12 cellular contexts compared by ENCODE assay signal in the genomic region with DNA sequence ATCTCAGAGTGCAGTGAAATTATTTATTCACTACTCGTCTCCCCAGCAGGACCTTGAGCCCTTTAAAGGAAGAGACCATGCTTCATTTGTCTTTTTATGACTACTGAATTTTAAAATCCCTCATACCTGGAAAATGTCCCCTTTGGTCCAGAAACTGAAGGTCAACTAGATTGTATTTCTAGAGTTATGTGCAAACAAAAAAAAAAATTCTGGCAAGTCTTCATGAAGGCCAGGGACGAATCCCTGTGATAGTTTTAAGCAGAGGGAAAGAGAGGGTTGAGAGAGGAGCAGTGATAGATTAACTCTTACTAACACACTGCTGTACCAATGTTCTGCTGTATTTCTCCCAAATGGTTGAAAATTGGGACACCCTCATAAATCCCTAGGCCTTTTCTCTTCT.
DNase-seq lines count a peak whose midpoint lies in the region; ATAC-seq and TF ChIP-seq lines count a peak whose summit lies in the region.
"Had no signal": no experiment of that assay in that cellular context is flagged by ENCODE, and none has a peak within 500 bp of the region (broad histone marks: within the 10 kb centered on the region; RNA-seq: fewer than 3 reads in every experiment).

No MANE protein-coding gene starts in this region.

- DNase-seq in SHP77 treated with DMSO at 0.1 percent for 48 hours (lab: John Stamatoyannopoulos, UW) (peak; percentile 62), SHP77 (lab: John Stamatoyannopoulos, UW) (no peak), body of pancreas (no peak), progenitor cell of endocrine pancreas (ENCODE audit: low spot score, unreplicated experiment) (no peak), ovary (no peak), HEK293T (ENCODE audit: extremely low spot score) (no peak)
- DNase-seq in activated CD4-positive, alpha-beta T cell treated with anti-CD3 and anti-CD28 coated beads, Interleukin-2, amount 50 U/mL, for 1 hour = no peak
- DNase-seq: C1 segment of cervical spinal cord; CD4-positive, alpha-beta memory T cell; HCEC 1CT had no signal

- intact Hi-C loops in body of pancreas (cut with DNase I) (no loop called here), ovary (cut with DNase I) (no loop called here)

- WGBS in body of pancreas, 2 donors = 13% methylated on average over 2 of the region's 2 CpGs
- 20% methylated on average over 2 of the region's 2 CpGs for WGBS in liver
- 15 to 22% (median 20%) methylated on average over 2 of the region's 2 CpGs for WGBS in ovary, 3 donors

- CTCF ChIA-PET in HEK293T (lab: Yijun Ruan, JAX) = no interaction called here

- TF ChIP-seq CTCF in body of pancreas (IDR thresholded peaks at IDR 0.05) = no peak
- TF ChIP-seq CTCF in liver (IDR thresholded peaks at IDR 0.05; ENCODE audit: low read depth, low read length, missing input control) = no peak
- TF ChIP-seq CTCF in progenitor cell of endocrine pancreas (IDR thresholded peaks at IDR 0.05; ENCODE audit: unreplicated experiment) = no peak
- no peak for TF ChIP-seq CTCF in ovary (IDR thresholded peaks at IDR 0.05)

- no peaks in the 10 kb centered on the region for H3K9me3 ChIP-seq in body of pancreas
- H3K9me3 ChIP-seq in liver (ENCODE audit: control insufficient read depth in 4 of 4, low read length in 3 of 4) = no peaks in the 10 kb centered on the region
- H3K9me3 ChIP-seq in ovary = no peaks in the 10 kb centered on the region

- H3K36me3 ChIP-seq in body of pancreas (replicated peaks in 1 of 2; ENCODE audit: insufficient read depth in 1 of 2, low read depth in 2 of 2) = no peaks in the 10 kb centered on the region
- H3K36me3 ChIP-seq in liver (ENCODE audit: control insufficient read depth in 4 of 4, insufficient read depth in 3 of 4, low read depth in 1 of 4, low read length in 3 of 4) = no peaks in the 10 kb centered on the region
- no peaks in the 10 kb centered on the region for H3K36me3 ChIP-seq in ovary

- TF ChIP-seq RAD21 in liver (IDR thresholded peaks at IDR 0.05) = peak; percentile 31 to 37

- H3K9ac ChIP-seq in liver (ENCODE audit: low read depth in 1 of 2, low read length in 2 of 2) = no peak overlapping the region

- no peak for TF ChIP-seq EP300 in ovary (IDR thresholded peaks at IDR 0.05)

- POLR2A ChIA-PET in HEK293T (lab: Yijun Ruan, JAX) = no interaction called here

- H3K4me3 Mint-ChIP-seq in progenitor cell of endocrine pancreas (ENCODE audit: low read depth) = no peak overlapping the region
- H3K4me3 Mint-ChIP-seq: B cell; CD4-positive, alpha-beta memory T cell had no signal

- no peaks in the 10 kb centered on the region for H3K27me3 ChIP-seq in body of pancreas
- no peaks in the 10 kb centered on the region for H3K27me3 ChIP-seq in liver (ENCODE audit: control insufficient read depth in 4 of 4, insufficient read depth in 4 of 4, low read length in 3 of 4)
- H3K27me3 ChIP-seq in ovary = no peaks in the 10 kb centered on the region

- H3K4me1 ChIP-seq in body of pancreas (peaks cover 40% of the 10 kb centered on the region), liver (ENCODE audit: control insufficient read depth in 4 of 4, insufficient read depth in 4 of 4, low read length in 3 of 4) (peaks cover 4 to 25% (median 18%) of the 10 kb centered on the region in 4 donors), ovary (ENCODE audit: insufficient read depth) (no peaks in the 10 kb centered on the region)

- no peaks in the 10 kb centered on the region for H3K27me3 Mint-ChIP-seq in progenitor cell of endocrine pancreas
- H3K27me3 Mint-ChIP-seq: B cell; CD4-positive, alpha-beta memory T cell had no signal

- peak; percentile 25 for ATAC-seq in body of pancreas

- peaks cover 7% of the 10 kb centered on the region for H3K36me3 Mint-ChIP-seq in progenitor cell of endocrine pancreas (ENCODE audit: insufficient read depth)

- no peaks in the 10 kb centered on the region for H3K9me3 Mint-ChIP-seq in progenitor cell of endocrine pancreas (ENCODE audit: low read depth)

- H3K4me3 ChIP-seq in body of pancreas (no peak overlapping the region), liver (ENCODE audit: low read depth in 1 of 3, low read length in 3 of 3) (no peak overlapping the region), ovary (no peak overlapping the region)

- peak overlapping the region; percentile 65 for H3K27ac Mint-ChIP-seq in progenitor cell of endocrine pancreas
- H3K27ac Mint-ChIP-seq: B cell had no signal

- TF ChIP-seq POLR2A in body of pancreas (IDR thresholded peaks at IDR 0.05) = no peak
- TF ChIP-seq POLR2A in ovary (IDR thresholded peaks at IDR 0.05) = no peak

- H3K27ac ChIP-seq in body of pancreas = peak overlapping the region in 3 of 4 donors; percentile 15 to 33 (median 27)
- peak overlapping the region in 1 of 2 donors; percentile 2 for H3K27ac ChIP-seq in liver (ENCODE audit: low read depth in 1 of 2, low read length in 2 of 2)
- no peak overlapping the region for H3K27ac ChIP-seq in ovary

- peaks cover 54% of the 10 kb centered on the region for H3K4me1 Mint-ChIP-seq in progenitor cell of endocrine pancreas (ENCODE audit: low read depth)
- H3K4me1 Mint-ChIP-seq: B cell had no signal

TF ChIP-seq in liver, 16 proteins besides CTCF, POLR2A, EP300 and RAD21 (continues in another document):
- no peak for TF ChIP-seq GABPA (IDR thresholded peaks at IDR 0.05 in 1 of 2, conservative IDR thresholded peaks at IDR 0.05 in 1 of 2)
- TF ChIP-seq, protein P1, sequence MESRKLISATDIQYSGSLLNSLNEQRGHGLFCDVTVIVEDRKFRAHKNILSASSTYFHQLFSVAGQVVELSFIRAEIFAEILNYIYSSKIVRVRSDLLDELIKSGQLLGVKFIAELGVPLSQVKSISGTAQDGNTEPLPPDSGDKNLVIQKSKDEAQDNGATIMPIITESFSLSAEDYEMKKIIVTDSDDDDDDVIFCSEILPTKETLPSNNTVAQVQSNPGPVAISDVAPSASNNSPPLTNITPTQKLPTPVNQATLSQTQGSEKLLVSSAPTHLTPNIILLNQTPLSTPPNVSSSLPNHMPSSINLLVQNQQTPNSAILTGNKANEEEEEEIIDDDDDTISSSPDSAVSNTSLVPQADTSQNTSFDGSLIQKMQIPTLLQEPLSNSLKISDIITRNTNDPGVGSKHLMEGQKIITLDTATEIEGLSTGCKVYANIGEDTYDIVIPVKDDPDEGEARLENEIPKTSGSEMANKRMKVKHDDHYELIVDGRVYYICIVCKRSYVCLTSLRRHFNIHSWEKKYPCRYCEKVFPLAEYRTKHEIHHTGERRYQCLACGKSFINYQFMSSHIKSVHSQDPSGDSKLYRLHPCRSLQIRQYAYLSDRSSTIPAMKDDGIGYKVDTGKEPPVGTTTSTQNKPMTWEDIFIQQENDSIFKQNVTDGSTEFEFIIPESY (IDR thresholded peaks at IDR 0.05) = no peak
- TF ChIP-seq FOXA1 (IDR thresholded peaks at IDR 0.05) = no peak

TF ChIP-seq in HEK293T, 16 proteins besides CTCF, POLR2A, EP300 and RAD21:
- no peak for TF ChIP-seq FOXA1 (IDR thresholded peaks at IDR 0.05)
- no peak for TF ChIP-seq SUZ12 (IDR thresholded peaks at IDR 0.05)
- TF ChIP-seq FOXK2 (IDR thresholded peaks at IDR 0.05) = no peak
- no peak for TF ChIP-seq FOXM1 (IDR thresholded peaks at IDR 0.05; ENCODE audit: borderline replicate concordance)

Comparison
In these comparisons a context has a peak if more than half of its experiments do, and no peak if none do; other contexts are left out.
1. H3K27ac ChIP-seq: peak in body of pancreas (3 of 4); none in ovary (0 of 2).